In the genomic region with DNA sequence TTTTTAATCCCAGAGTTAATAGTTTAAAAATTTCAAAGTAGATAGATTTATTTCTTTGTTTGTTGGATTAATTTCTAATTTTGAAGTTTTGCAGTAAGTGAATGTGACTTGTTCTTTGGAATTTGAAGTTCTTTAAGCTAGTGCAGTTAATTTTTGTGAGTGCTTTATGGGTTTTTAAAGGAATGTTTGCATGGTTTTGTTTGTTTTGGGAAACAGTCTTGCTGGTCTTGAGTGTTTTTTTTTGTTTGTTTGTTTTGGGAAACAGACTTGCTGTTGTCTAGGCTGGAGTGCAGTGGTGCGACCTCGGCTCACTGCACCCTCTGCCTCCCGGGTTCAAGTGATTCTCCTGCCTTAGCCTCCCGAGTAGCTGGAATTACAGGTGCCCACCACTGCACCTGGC, we compare ENCODE assay signal across 1 cellular context.
TF ChIP-seq lines count a peak whose summit lies in the region.

No MANE protein-coding gene starts in this region.

TF ChIP-seq in A549, 52 proteins besides CTCF, POLR2A, EP300 and RAD21 (continued from another document):
- TF ChIP-seq, protein P1, sequence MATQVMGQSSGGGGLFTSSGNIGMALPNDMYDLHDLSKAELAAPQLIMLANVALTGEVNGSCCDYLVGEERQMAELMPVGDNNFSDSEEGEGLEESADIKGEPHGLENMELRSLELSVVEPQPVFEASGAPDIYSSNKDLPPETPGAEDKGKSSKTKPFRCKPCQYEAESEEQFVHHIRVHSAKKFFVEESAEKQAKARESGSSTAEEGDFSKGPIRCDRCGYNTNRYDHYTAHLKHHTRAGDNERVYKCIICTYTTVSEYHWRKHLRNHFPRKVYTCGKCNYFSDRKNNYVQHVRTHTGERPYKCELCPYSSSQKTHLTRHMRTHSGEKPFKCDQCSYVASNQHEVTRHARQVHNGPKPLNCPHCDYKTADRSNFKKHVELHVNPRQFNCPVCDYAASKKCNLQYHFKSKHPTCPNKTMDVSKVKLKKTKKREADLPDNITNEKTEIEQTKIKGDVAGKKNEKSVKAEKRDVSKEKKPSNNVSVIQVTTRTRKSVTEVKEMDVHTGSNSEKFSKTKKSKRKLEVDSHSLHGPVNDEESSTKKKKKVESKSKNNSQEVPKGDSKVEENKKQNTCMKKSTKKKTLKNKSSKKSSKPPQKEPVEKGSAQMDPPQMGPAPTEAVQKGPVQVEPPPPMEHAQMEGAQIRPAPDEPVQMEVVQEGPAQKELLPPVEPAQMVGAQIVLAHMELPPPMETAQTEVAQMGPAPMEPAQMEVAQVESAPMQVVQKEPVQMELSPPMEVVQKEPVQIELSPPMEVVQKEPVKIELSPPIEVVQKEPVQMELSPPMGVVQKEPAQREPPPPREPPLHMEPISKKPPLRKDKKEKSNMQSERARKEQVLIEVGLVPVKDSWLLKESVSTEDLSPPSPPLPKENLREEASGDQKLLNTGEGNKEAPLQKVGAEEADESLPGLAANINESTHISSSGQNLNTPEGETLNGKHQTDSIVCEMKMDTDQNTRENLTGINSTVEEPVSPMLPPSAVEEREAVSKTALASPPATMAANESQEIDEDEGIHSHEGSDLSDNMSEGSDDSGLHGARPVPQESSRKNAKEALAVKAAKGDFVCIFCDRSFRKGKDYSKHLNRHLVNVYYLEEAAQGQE (IDR thresholded peaks at IDR 0.05): no peak
- TF ChIP-seq FOXS1 (CRISPR knock-in tag; IDR thresholded peaks at IDR 0.05): no peak
- TF ChIP-seq ZFP36 (IDR thresholded peaks at IDR 0.05; ENCODE audit: borderline replicate concordance, partially characterized antibody): no peak
- no peak for TF ChIP-seq HOXA7 (CRISPR knock-in tag; IDR thresholded peaks at IDR 0.05)
- TF ChIP-seq, protein P2, sequence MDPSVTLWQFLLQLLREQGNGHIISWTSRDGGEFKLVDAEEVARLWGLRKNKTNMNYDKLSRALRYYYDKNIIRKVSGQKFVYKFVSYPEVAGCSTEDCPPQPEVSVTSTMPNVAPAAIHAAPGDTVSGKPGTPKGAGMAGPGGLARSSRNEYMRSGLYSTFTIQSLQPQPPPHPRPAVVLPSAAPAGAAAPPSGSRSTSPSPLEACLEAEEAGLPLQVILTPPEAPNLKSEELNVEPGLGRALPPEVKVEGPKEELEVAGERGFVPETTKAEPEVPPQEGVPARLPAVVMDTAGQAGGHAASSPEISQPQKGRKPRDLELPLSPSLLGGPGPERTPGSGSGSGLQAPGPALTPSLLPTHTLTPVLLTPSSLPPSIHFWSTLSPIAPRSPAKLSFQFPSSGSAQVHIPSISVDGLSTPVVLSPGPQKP (IDR thresholded peaks at IDR 0.05; ENCODE audit: low read depth, low read length): no peak
